ENCODE assay signal across 9 cellular contexts in genomic region chr5:64939772-64940510, GRCh38.
DNase-seq lines count a peak whose midpoint lies in the region; ATAC-seq and TF ChIP-seq lines count a peak whose summit lies in the region.
"Had no signal": no experiment of that assay in that cellular context is flagged by ENCODE, and none has a peak within 500 bp of the region (broad histone marks: within the 10 kb centered on the region; RNA-seq: fewer than 3 reads in every experiment).

No MANE protein-coding gene starts in this region.

- TF ChIP-seq CTCF in C4-2B (conservative IDR thresholded peaks at IDR 0.05) (no peak), mucosa of descending colon (IDR thresholded peaks at IDR 0.05) (no peak)

- ATAC-seq in mucosa of descending colon = peak; percentile 45
- ATAC-seq in GM18517 (IDR thresholded peaks at IDR 0.05; ENCODE audit: unreplicated experiment) = no peak

- intact Hi-C loops in mucosa of descending colon (cut with DNase I, micrococcal nuclease) = no loop called here

- H3K4me1 ChIP-seq in esophagus (ENCODE audit: control insufficient read depth in 2 of 2, insufficient read depth in 2 of 2, low read length in 1 of 2) (peaks cover 0 to 3% of the 10 kb centered on the region in 2 donors), mucosa of descending colon (ENCODE audit: low read depth) (no peaks in the 10 kb centered on the region)

- no peaks in the 10 kb centered on the region for H3K27me3 ChIP-seq in MG63
- H3K27me3 ChIP-seq in esophagus (ENCODE audit: control insufficient read depth in 1 of 2, insufficient read depth in 2 of 2, low read length in 2 of 2) = no peaks in the 10 kb centered on the region

- H3K9me3 ChIP-seq in MG63 (peaks cover 3% of the 10 kb centered on the region), esophagus (ENCODE audit: control insufficient read depth in 2 of 2, insufficient read depth in 1 of 2, low read depth in 1 of 2, low read length in 1 of 2) (no peaks in the 10 kb centered on the region), mucosa of descending colon (peaks cover 3% of the 10 kb centered on the region)

- H3K27ac ChIP-seq in C4-2B = peak overlapping the region; percentile 28
- peak overlapping the region; percentile 82 to 88 for H3K27ac ChIP-seq in esophagus (ENCODE audit: low read depth in 2 of 2, low read length in 1 of 2)

- no peak overlapping the region for H3K4me3 ChIP-seq in MG63
- peak overlapping the region in 1 of 2 donors; percentile 6 for H3K4me3 ChIP-seq in esophagus (ENCODE audit: low read depth in 1 of 2, low read length in 2 of 2)
- no peak overlapping the region for H3K4me3 ChIP-seq in mucosa of descending colon

- no peaks in the 10 kb centered on the region for H3K36me3 ChIP-seq in MG63
- no peaks in the 10 kb centered on the region for H3K36me3 ChIP-seq in esophagus (ENCODE audit: control insufficient read depth in 2 of 2, insufficient read depth in 2 of 2, low read length in 1 of 2)
- no peaks in the 10 kb centered on the region for H3K36me3 ChIP-seq in mucosa of descending colon (ENCODE audit: low read depth)

- peak; percentile 11 for DNase-seq in MG63
- peak in 2 of 3 donors; percentile 42 to 54 for DNase-seq in mucosa of descending colon
- DNase-seq in stimulated activated naive CD4-positive, alpha-beta T cell treated with Interleukin-2 at 50 U/mL for 16 hours (lab: John Stamatoyannopoulos, UW) = no peak
- DNase-seq in CD1c-positive myeloid dendritic cell (ENCODE audit: extremely low spot score) = no peak
- DNase-seq in stimulated activated naive CD4-positive, alpha-beta T cell (lab: John Stamatoyannopoulos, UW) = no peak
- DNase-seq: NCI-H1436 had no signal

- 52 to 67% methylated on average over 17 of the region's 17 CpGs for WGBS in esophagus, 2 donors

Comparison
In these comparisons a context has a peak if more than half of its experiments do, and no peak if none do; other contexts are left out.
1. DNase-seq: peak in MG63 (single experiment) and mucosa of descending colon (2 of 3); none in stimulated activated naive CD4-positive, alpha-beta T cell treated with Interleukin-2 at 50 U/mL for 16 hours (single experiment), CD1c-positive myeloid dendritic cell (single experiment) and stimulated activated naive CD4-positive, alpha-beta T cell (0 of 6).